In the genomic region with DNA sequence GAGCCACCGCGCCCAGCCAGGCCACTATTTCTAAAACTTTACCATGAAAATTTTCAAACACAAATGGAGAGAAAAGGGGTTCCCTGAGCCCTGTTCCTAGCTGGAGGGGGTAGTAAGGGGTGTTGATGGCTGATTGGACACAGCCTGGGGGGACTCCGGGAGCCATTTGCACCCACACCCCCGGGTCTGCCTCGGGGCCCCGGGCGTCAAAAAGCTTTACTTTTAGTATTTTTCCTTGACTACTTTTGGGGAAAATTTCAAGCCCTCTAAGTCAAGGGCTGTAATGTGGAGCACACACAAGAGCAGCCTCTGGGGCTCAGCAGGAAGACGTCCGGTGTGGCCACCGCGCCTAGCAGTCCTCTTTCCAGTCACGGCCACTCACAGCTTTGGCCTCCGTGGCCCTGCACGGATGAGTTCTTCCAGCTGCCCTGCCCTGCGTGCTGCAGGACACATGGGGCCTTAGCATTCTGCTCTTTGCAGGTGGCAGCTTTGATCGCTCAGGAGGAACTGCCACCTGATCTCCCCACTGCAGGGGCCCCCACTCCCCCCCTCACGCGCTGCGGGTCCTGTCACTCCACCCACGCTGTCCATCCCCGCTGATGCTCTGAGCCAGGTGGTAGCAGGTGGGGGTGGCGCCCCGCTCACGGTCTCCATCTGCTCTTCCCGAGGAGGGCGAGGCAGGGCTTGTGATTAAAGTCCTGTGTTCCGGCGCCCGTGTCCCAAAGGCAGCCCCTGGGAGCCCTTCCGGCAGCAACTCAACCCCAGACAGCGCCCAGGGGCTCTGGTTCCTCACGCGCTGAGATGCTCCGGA, we compare ENCODE assay signal across 13 cellular contexts. TPM values are rescaled to one million over a fixed set of nuclear protein-coding genes. Genes with fewer than 3 reads are reported as not detected.
A peak's percentile ranks its signal among the peaks of the same experiment; 100 is the strongest.
DNase-seq lines count a peak whose midpoint lies in the region; ATAC-seq and TF ChIP-seq lines count a peak whose summit lies in the region.
"Had no signal": no experiment of that assay in that cellular context is flagged by ENCODE, and none has a peak within 500 bp of the region (broad histone marks: within the 10 kb centered on the region; RNA-seq: fewer than 3 reads in every experiment).

No MANE protein-coding gene starts in this region.

- H3K27ac ChIP-seq in right cardiac atrium (ENCODE audit: low read length): no peak overlapping the region
- H3K27ac ChIP-seq: pancreas had no signal

- no peaks in the 10 kb centered on the region for H3K4me1 ChIP-seq in right cardiac atrium (ENCODE audit: control insufficient read depth, insufficient read depth, low read length)
- H3K4me1 ChIP-seq: pancreas had no signal

- no peak overlapping the region for H3K4me3 ChIP-seq in right cardiac atrium (ENCODE audit: low read length)
- H3K4me3 ChIP-seq: pancreas had no signal

- intact Hi-C loops in right cardiac atrium (cut with DNase I) (no loop called here), Right ventricle myocardium superior (cut with DNase I) (no loop called here)

- peak in 1 of 2 donors; percentile 2 for ATAC-seq in right cardiac atrium
- ATAC-seq in Right ventricle myocardium superior (ENCODE audit: poor library complexity): no peak
- ATAC-seq in GM21515 (IDR thresholded peaks at IDR 0.05; ENCODE audit: unreplicated experiment): no peak

- no peak for TF ChIP-seq CTCF in GM13976 (IDR thresholded peaks at IDR 0.05; ENCODE audit: borderline replicate concordance, control extremely low read depth, extremely low read depth, insufficient read depth, missing control alignments)

- H3K27me3 ChIP-seq in right cardiac atrium (ENCODE audit: control insufficient read depth, insufficient read depth): no peaks in the 10 kb centered on the region
- H3K27me3 ChIP-seq: pancreas had no signal

- 85% methylated on average over 34 of the region's 34 CpGs for WGBS in right cardiac atrium

- in situ Hi-C loops in GM13976 (cut with MboI; ENCODE audit: low sequenced_read_pairs, unreplicated experiment): no loop called here

- no peaks in the 10 kb centered on the region for H3K9me3 ChIP-seq in right cardiac atrium (ENCODE audit: control insufficient read depth, low read length)
- H3K9me3 ChIP-seq: pancreas had no signal

- peak in 2 of 3 donors; percentile 53 to 60 for DNase-seq in right cardiac atrium
- DNase-seq in Right ventricle myocardium superior: no peak
- peak; percentile 55 for DNase-seq in NCI-H524 treated with DMSO at 0.1 percent for 48 hours (lab: John Stamatoyannopoulos, UW)
- peak; percentile 56 for DNase-seq in iPS-NIHi11 (ENCODE audit: low spot score)
- DNase-seq in islet precursor cell: no peak
- DNase-seq in GM13976 (ENCODE audit: low spot score): no peak
- no peak for DNase-seq in SK-N-DZ (ENCODE audit: low spot score)
- DNase-seq: activated CD8-positive, alpha-beta memory T cell treated with anti-CD3 and anti-CD28 coated beads for 24 hours; DMS153; foreskin melanocyte had no signal

RNA-seq across cellular contexts. Expression of a gene that starts 14.4 kb away (rescaled TPM):
- total RNA-seq in right cardiac atrium (100 to 1,000 TPM; 188 to 203 (median 195) TPM), Right ventricle myocardium superior (171 TPM)
- polyA plus RNA-seq in right cardiac atrium: 162 TPM
- polyA plus RNA-seq in SK-N-DZ (2014; cell fraction: cytosol; rRNA removed): 83.8 and 94.1 TPM in 2 replicates
- polyA plus RNA-seq in SK-N-DZ (2014; cell fraction: nucleus; rRNA removed): 105 and 120 TPM in 2 replicates

RNA-seq across cellular contexts. Expression of a gene that starts 42.5 kb away (rescaled TPM):
- 10 to 100 TPM; 30.2 to 33.3 (median 30.9) TPM for total RNA-seq in right cardiac atrium
- polyA plus RNA-seq in right cardiac atrium: 30.7 TPM
- 25.5 TPM for total RNA-seq in Right ventricle myocardium superior
- polyA plus RNA-seq in SK-N-DZ (2014; cell fraction: cytosol; rRNA removed): 30.7 and 43.2 TPM in 2 replicates
- 199 and 249 TPM in 2 replicates for polyA plus RNA-seq in SK-N-DZ (2014; cell fraction: nucleus; rRNA removed)

RNA-seq across cellular contexts. Expression of a gene that starts 42.8 kb away (rescaled TPM):
- total RNA-seq in right cardiac atrium (10 to 100 TPM; 45.7 to 60.4 (median 49.3) TPM), Right ventricle myocardium superior (60.5 TPM)
- polyA plus RNA-seq in right cardiac atrium: 64.4 TPM
- 53.4 and 62.1 TPM in 2 replicates for polyA plus RNA-seq in SK-N-DZ (2014; cell fraction: cytosol; rRNA removed)
- polyA plus RNA-seq in SK-N-DZ (2014; cell fraction: nucleus; rRNA removed): 109 and 113 TPM in 2 replicates

RNA-seq across cellular contexts. Expression of a gene that starts 44.7 kb away (rescaled TPM):
- total RNA-seq in right cardiac atrium (under 1 TPM; 0.36 to 0.59 (median 0.43) TPM), Right ventricle myocardium superior (0.13 TPM)
- polyA plus RNA-seq in right cardiac atrium: 0.48 TPM
- polyA plus RNA-seq in SK-N-DZ (2014; cell fraction: cytosol; rRNA removed): 0.15 and 0.18 TPM in 2 replicates
- 0.54 and 0.75 TPM in 2 replicates for polyA plus RNA-seq in SK-N-DZ (2014; cell fraction: nucleus; rRNA removed)

RNA-seq across cellular contexts. Expression of a gene that starts 50.8 kb away (rescaled TPM):
- total RNA-seq in right cardiac atrium (under 1 TPM; 0.14 to 0.46 (median 0.20) TPM), Right ventricle myocardium superior (0.08 TPM)
- polyA plus RNA-seq in right cardiac atrium: 0.20 TPM
- 0.06 TPM in 1 of 2 replicates, not detected in the other for polyA plus RNA-seq in SK-N-DZ (2014; cell fraction: cytosol; rRNA removed)
- polyA plus RNA-seq in SK-N-DZ (2014; cell fraction: nucleus; rRNA removed): 3.1 and 5.7 TPM in 2 replicates
- total RNA-seq: SK-MEL-5 had no signal

Comparison
In these comparisons a context has a peak if more than half of its experiments do, and no peak if none do; other contexts are left out.
1. DNase-seq: peak in right cardiac atrium (2 of 3), NCI-H524 treated with DMSO at 0.1 percent for 48 hours (single experiment) and iPS-NIHi11 (single experiment); none in Right ventricle myocardium superior (single experiment), islet precursor cell (single experiment), GM13976 (single experiment) and SK-N-DZ (single experiment).